In genomic region chr11:62933775-62934495, GRCh38 we compare ENCODE assay signal across 21 cellular contexts. TPM values are rescaled to one million over a fixed set of nuclear protein-coding genes. Genes with fewer than 3 reads are reported as not detected.
DNase-seq lines count a peak whose midpoint lies in the region; ATAC-seq, FAIRE-seq and TF ChIP-seq lines count a peak whose summit lies in the region.
"Had no signal": no experiment of that assay in that cellular context is flagged by ENCODE, and none has a peak within 500 bp of the region (broad histone marks: within the 10 kb centered on the region; RNA-seq: fewer than 3 reads in every experiment).

No MANE protein-coding gene starts in this region.

- H3K79me2 ChIP-seq in H1 (ENCODE audit: control insufficient read depth in 1 of 2, insufficient read depth in 2 of 2, low read length in 2 of 2) (no peaks in the 10 kb centered on the region), trophoblast cell (ENCODE audit: control insufficient read depth, insufficient read depth, low read length, poor library complexity) (no peaks in the 10 kb centered on the region)

- H4K8ac ChIP-seq in H1 (ENCODE audit: extremely low read depth, insufficient read depth, low read length) (no peak overlapping the region), trophoblast cell (ENCODE audit: low read depth, low read length) (no peak overlapping the region)

- no peak for TF ChIP-seq EP300 in H1 (IDR thresholded peaks at IDR 0.05; ENCODE audit: borderline replicate concordance in 1 of 2, low read depth in 2 of 2, low read length in 2 of 2)

- no peak overlapping the region for H4K5ac ChIP-seq in H1 (ENCODE audit: insufficient read length, low read depth, low read length)

- no peak for TF ChIP-seq POLR2A in H1 (IDR thresholded peaks at IDR 0.05; ENCODE audit: control extremely low read depth in 1 of 2, low read depth in 2 of 2, low read length in 2 of 2)

- H3K4ac ChIP-seq in H1 (replicated peaks; ENCODE audit: insufficient read length, low read depth, low read length) (no peak overlapping the region), trophoblast cell (ENCODE audit: low read depth, low read length) (no peak overlapping the region)

- H3K23ac ChIP-seq in H1 (ENCODE audit: insufficient read length) (no peak overlapping the region), trophoblast cell (ENCODE audit: low read length) (no peak overlapping the region)

- H4K91ac ChIP-seq in H1 (replicated peaks; ENCODE audit: insufficient read length, low read length) (peak overlapping the region; percentile 2), trophoblast cell (ENCODE audit: low read depth, low read length) (no peak overlapping the region)

- no peaks in the 10 kb centered on the region for H3K27me3 ChIP-seq in right atrium auricular region
- peaks cover 0 to 5% (median 2%) of the 10 kb centered on the region in 4 experiments; a peak in 3 of 7 replicates for H3K27me3 ChIP-seq in H1 (replicated peaks in 1 of 4; ENCODE audit: control insufficient read depth in 3 of 4, extremely low read depth in 1 of 4, insufficient read depth in 3 of 4, low read length in 3 of 4)
- no peaks in the 10 kb centered on the region for H3K27me3 ChIP-seq in trophoblast cell (ENCODE audit: insufficient read depth, low read length)
- H3K27me3 ChIP-seq in upper lobe of right lung = no peaks in the 10 kb centered on the region

- DNase-seq in cardiac septum (ENCODE audit: low spot score) = peak; percentile 46
- DNase-seq in right atrium auricular region (ENCODE audit: low spot score) = no peak
- DNase-seq in H1 (ENCODE audit: low read depth in 1 of 2, low spot score in 2 of 2) = no peak
- no peak for DNase-seq in trophoblast cell
- no peak for DNase-seq in upper lobe of right lung
- no peak for DNase-seq in NCI-H82 (lab: John Stamatoyannopoulos, UW)
- DNase-seq in iPS-NIHi7 (ENCODE audit: extremely low spot score) = no peak
- no peak for DNase-seq in NCI-H2196 treated with DMSO at 0.1 percent for 48 hours (lab: John Stamatoyannopoulos, UW; ENCODE audit: unreplicated experiment)
- DNase-seq: CD8-positive, alpha-beta T cell; DND-41; GDM1; GOT3 had no signal

- H2AFZ ChIP-seq in H1 (ENCODE audit: low read length) (no peak overlapping the region), trophoblast cell (ENCODE audit: insufficient read depth, low read length, poor library complexity) (no peak overlapping the region)

- FAIRE-seq in H1 (lab: Jason Lieb, UNC) = no peak
- FAIRE-seq: GM12892, GM19239 had no signal

- H2BK5ac ChIP-seq in H1 (ENCODE audit: low read depth, low read length) (no peak overlapping the region), trophoblast cell (ENCODE audit: low read depth, low read length, poor library complexity) (no peak overlapping the region)

- intact Hi-C loops in cardiac septum (cut with DNase I) = no loop called here
- intact Hi-C loops in upper lobe of right lung (cut with DNase I) = no loop called here

- no peak overlapping the region for H3K14ac ChIP-seq in H1 (ENCODE audit: insufficient read length)
- H3K14ac ChIP-seq in trophoblast cell (ENCODE audit: low read length) = no peak overlapping the region

- POLR2A ChIA-PET in H1 (lab: Charles Lee; ENCODE audit: partially characterized antibody) = no interaction called here

- no peak for TF ChIP-seq CTCF in right atrium auricular region (IDR thresholded peaks at IDR 0.05)
- no peak for TF ChIP-seq CTCF in H1 (IDR thresholded peaks at IDR 0.05; ENCODE audit: control extremely low read depth in 1 of 3, insufficient read depth in 1 of 3, low read depth in 1 of 3, low read length in 3 of 3)
- no peak for TF ChIP-seq CTCF in upper lobe of right lung (IDR thresholded peaks at IDR 0.05)

- no peaks in the 10 kb centered on the region for H3K9me3 ChIP-seq in right atrium auricular region
- no peaks in the 10 kb centered on the region for H3K9me3 ChIP-seq in H1 (ENCODE audit: insufficient read depth in 2 of 2, low read depth in 1 of 2, low read length in 1 of 2)
- no peaks in the 10 kb centered on the region for H3K9me3 ChIP-seq in trophoblast cell (ENCODE audit: insufficient read depth, low read depth, low read length)
- H3K9me3 ChIP-seq in upper lobe of right lung = no peaks in the 10 kb centered on the region
- H3K9me3 ChIP-seq: Caco-2 had no signal

- H3K4me1 ChIP-seq in right atrium auricular region (no peaks in the 10 kb centered on the region), H1 (replicated peaks in 1 of 4; ENCODE audit: control insufficient read depth in 3 of 4, insufficient read depth in 4 of 4, low read length in 3 of 4) (peaks cover 0 to 1% (median 0%) of the 10 kb centered on the region in 4 experiments; a peak in 3 of 7 replicates), trophoblast cell (ENCODE audit: control insufficient read depth in 1 of 2, insufficient read depth in 2 of 2, low read length in 2 of 2) (no peaks in the 10 kb centered on the region), upper lobe of right lung (no peaks in the 10 kb centered on the region)

- H3K18ac ChIP-seq in H1 (ENCODE audit: extremely low read depth, low read length) (no peak overlapping the region; the same call in 1 of the 2 replicates), trophoblast cell (ENCODE audit: low read length) (no peak overlapping the region)

- H3K4me2 ChIP-seq in H1 (ENCODE audit: insufficient read depth in 1 of 2, low read depth in 2 of 2, low read length in 2 of 2) = no peak overlapping the region
- no peak overlapping the region for H3K4me2 ChIP-seq in trophoblast cell (ENCODE audit: low read length)

- H3K27ac ChIP-seq in right atrium auricular region (no peak overlapping the region), H1 (ENCODE audit: low read depth, low read length) (no peak overlapping the region), trophoblast cell (ENCODE audit: low read depth, low read length) (no peak overlapping the region), upper lobe of right lung (no peak overlapping the region)
- H3K27ac ChIP-seq: 22Rv1, HL-60 had no signal

- no peak overlapping the region; the same call in 1 of the 2 replicates for H2BK20ac ChIP-seq in H1 (ENCODE audit: low read length)

- TF ChIP-seq RAD21 in H1 (IDR thresholded peaks at IDR 0.05 in 1 of 2, conservative IDR thresholded peaks at IDR 0.05 in 1 of 2; ENCODE audit: low read depth in 2 of 2, low read length in 2 of 2) = no peak

- H3K36me3 ChIP-seq in right atrium auricular region = no peaks in the 10 kb centered on the region
- H3K36me3 ChIP-seq in H1 (ENCODE audit: control insufficient read depth in 2 of 4, insufficient read depth in 4 of 4, low read length in 3 of 4) = no peaks in the 10 kb centered on the region
- no peaks in the 10 kb centered on the region for H3K36me3 ChIP-seq in trophoblast cell (ENCODE audit: control insufficient read depth in 1 of 2, insufficient read depth in 2 of 2, low read length in 2 of 2)
- no peaks in the 10 kb centered on the region for H3K36me3 ChIP-seq in upper lobe of right lung

- H3K79me1 ChIP-seq in H1 (ENCODE audit: low read depth, low read length) (no peaks in the 10 kb centered on the region), trophoblast cell (ENCODE audit: low read length) (no peaks in the 10 kb centered on the region)

- H3K56ac ChIP-seq in H1 (replicated peaks; ENCODE audit: insufficient read length, low read depth, low read length) = no peak overlapping the region

- peaks cover 0 to 2% of the 10 kb centered on the region in 2 experiments for H4K20me1 ChIP-seq in H1 (replicated peaks in 1 of 2; ENCODE audit: control insufficient read depth in 1 of 2, insufficient read depth in 2 of 2, low read length in 2 of 2)

- H3K9ac ChIP-seq in H1 (replicated peaks in 1 of 4; ENCODE audit: extremely low read depth in 1 of 4, low read depth in 3 of 4, low read length in 3 of 4) (no peak overlapping the region; a peak in 1 of 7 replicates), trophoblast cell (ENCODE audit: low read length) (no peak overlapping the region)

- H3K4me3 ChIP-seq in right atrium auricular region (no peak overlapping the region), H1 (ENCODE audit: extremely low read depth in 1 of 4, insufficient read depth in 2 of 4, low read depth in 3 of 4, low read length in 4 of 4) (no peak overlapping the region), trophoblast cell (ENCODE audit: low read depth, low read length) (peak overlapping the region; percentile 3), upper lobe of right lung (no peak overlapping the region)

- no peak overlapping the region for H2BK120ac ChIP-seq in H1 (replicated peaks; ENCODE audit: low read depth, low read length)
- H2BK120ac ChIP-seq in trophoblast cell (ENCODE audit: insufficient read depth, low read length, poor library complexity) = no peak overlapping the region

- H2AK5ac ChIP-seq in H1 (ENCODE audit: low read depth, low read length) (no peak overlapping the region), trophoblast cell (ENCODE audit: low read length) (no peak overlapping the region)

- H2BK15ac ChIP-seq in H1 (ENCODE audit: low read length) = peak overlapping the region; percentile 78; the same call in 1 of the 2 replicates

- H4K12ac ChIP-seq in trophoblast cell (ENCODE audit: low read depth, low read length) = no peak overlapping the region

- peaks cover 2% of the 10 kb centered on the region; the same call in 1 of the 2 replicates for H3K23me2 ChIP-seq in H1 (ENCODE audit: low read depth, low read length)

- CTCF ChIA-PET in H1 (lab: Charles Lee; ENCODE audit: partially characterized antibody) = interaction anchor here (1.2 to 4.5 kb wide), 2 partner anchors 41 to 87 kb away, joined by 3 to 10 read pairs; no protein-coding TSS in a partner anchor

- H2BK12ac ChIP-seq in H1 (ENCODE audit: low read depth, low read length) = 0 out of 2 replicates have a peak overlapping the region, but pooled peaks have one; percentile 5
- H2BK12ac ChIP-seq in trophoblast cell (ENCODE audit: low read length) = no peak overlapping the region

- 85% methylated on average over 5 of the region's 5 CpGs; no CpG with 5 or more reads in 1 of the 2 experiments for WGBS in H1 (ENCODE audit: extremely low coverage in 1 of 2, insufficient coverage in 1 of 2, insufficient read length in 1 of 2, insufficient replicate concordance in 2 of 2, low coverage in 1 of 2, low lambda C conversion rate in 2 of 2, missing lambda C conversion rate in 1 of 2), 2 experiments
- WGBS in trophoblast cell (ENCODE audit: extremely low coverage, insufficient coverage, insufficient read length) = no CpG with 5 or more reads among the region's 5 CpGs

- ATAC-seq in upper lobe of right lung = peak; percentile 27
- ATAC-seq: CD8-positive, alpha-beta T cell; HCT116 had no signal

RNA-seq across cellular contexts. Expression of gene CHRM1, which starts 12.8 kb away (rescaled TPM):
- total RNA-seq in cardiac septum (not detected), right atrium auricular region (not detected), upper lobe of right lung (4.7 TPM)
- not detected in 2 replicates for total RNA-seq in H1 (2021; fragmentation: NEBNext Ultra II Directional; extraction: Animal tissue kit (Norgen Biotek cat#: 25700))
- 0.05 and 0.08 TPM in 2 replicates for polyA plus RNA-seq in H1 (2011; rRNA removed)
- 0.13 TPM for polyA plus RNA-seq in H1 (2011; cell fraction: cytosol; rRNA removed)
- not detected for polyA plus RNA-seq in H1 (2011; cell fraction: nucleus; rRNA removed)
- 0.21 to 0.51 TPM (median 0.33 TPM) in 4 replicates for polyA plus RNA-seq in H1 (2012, experiment 1 of 2)
- 0.16 TPM for polyA plus RNA-seq in H1 (2012, experiment 2 of 2)
- 0.08 TPM for polyA plus RNA-seq in H1 (2013, experiment 1 of 2)
- polyA plus RNA-seq in H1 (2013, experiment 2 of 2) = 0.11 TPM
- 0.44 TPM in 1 of 2 replicates, not detected in the other for polyA minus RNA-seq in H1 (2011; rRNA and poly(A)+ RNA removed)
- not detected for polyA minus RNA-seq in H1 (2011; cell fraction: cytosol; rRNA and poly(A)+ RNA removed)
- polyA minus RNA-seq in H1 (2011; cell fraction: nucleus; rRNA and poly(A)+ RNA removed) = 0.40 TPM
- not detected in 2 replicates for polyA plus RNA-seq in trophoblast cell (2013)
- total RNA-seq: Caco-2; CD8-positive, alpha-beta T cell had no signal
- polyA plus RNA-seq: BJ, CD14-positive monocyte had no signal

RNA-seq across cellular contexts. Expression of gene SLC22A6, which starts 50.8 kb away (rescaled TPM):
- total RNA-seq in cardiac septum (not detected), right atrium auricular region (not detected), upper lobe of right lung (not detected)
- total RNA-seq in H1 (2021; fragmentation: NEBNext Ultra II Directional; extraction: Animal tissue kit (Norgen Biotek cat#: 25700)) = not detected in 2 replicates
- not detected in 2 replicates for polyA plus RNA-seq in H1 (2011; rRNA removed)
- not detected for polyA plus RNA-seq in H1 (2011; cell fraction: cytosol; rRNA removed)
- polyA plus RNA-seq in H1 (2011; cell fraction: nucleus; rRNA removed) = not detected
- not detected in 4 replicates for polyA plus RNA-seq in H1 (2012, experiment 1 of 2)
- not detected for polyA plus RNA-seq in H1 (2012, experiment 2 of 2)
- polyA plus RNA-seq in H1 (2013, experiment 1 of 2) = not detected
- polyA plus RNA-seq in H1 (2013, experiment 2 of 2) = not detected
- not detected in 2 replicates for polyA minus RNA-seq in H1 (2011; rRNA and poly(A)+ RNA removed)
- not detected for polyA minus RNA-seq in H1 (2011; cell fraction: cytosol; rRNA and poly(A)+ RNA removed)
- polyA minus RNA-seq in H1 (2011; cell fraction: nucleus; rRNA and poly(A)+ RNA removed) = not detected
- polyA plus RNA-seq in trophoblast cell (2013) = not detected in 2 replicates
- total RNA-seq: A673; Caco-2; CD8-positive, alpha-beta T cell had no signal
- polyA plus RNA-seq: BJ, CD14-positive monocyte had no signal

RNA-seq across cellular contexts. Expression of gene SLC3A2, which starts 53.2 kb away (rescaled TPM):
- total RNA-seq in cardiac septum (38.6 TPM), right atrium auricular region (10 to 100 TPM; 27.7 to 64.9 TPM), upper lobe of right lung (255 TPM)
- total RNA-seq in H1 (2021; fragmentation: NEBNext Ultra II Directional; extraction: Animal tissue kit (Norgen Biotek cat#: 25700)) = 393 and 410 TPM in 2 replicates
- polyA plus RNA-seq in H1 (2011; rRNA removed) = 435 and 574 TPM in 2 replicates
- polyA plus RNA-seq in H1 (2011; cell fraction: cytosol; rRNA removed) = 408 TPM
- 721 TPM for polyA plus RNA-seq in H1 (2011; cell fraction: nucleus; rRNA removed)
- polyA plus RNA-seq in H1 (2012, experiment 1 of 2) = 317 to 394 TPM (median 319 TPM) in 4 replicates
- polyA plus RNA-seq in H1 (2012, experiment 2 of 2) = 437 TPM
- polyA plus RNA-seq in H1 (2013, experiment 1 of 2) = 405 TPM
- 379 TPM for polyA plus RNA-seq in H1 (2013, experiment 2 of 2)
- polyA minus RNA-seq in H1 (2011; rRNA and poly(A)+ RNA removed) = 281 and 291 TPM in 2 replicates
- 357 TPM for polyA minus RNA-seq in H1 (2011; cell fraction: cytosol; rRNA and poly(A)+ RNA removed)
- polyA minus RNA-seq in H1 (2011; cell fraction: nucleus; rRNA and poly(A)+ RNA removed) = 226 TPM
- 473 and 540 TPM in 2 replicates for polyA plus RNA-seq in trophoblast cell (2013)
